In genomic region chrX:46953137-46953527, GRCh38 we compare ENCODE assay signal across 1 cellular context.
TF ChIP-seq lines count a peak whose summit lies in the region.

No MANE protein-coding gene starts in this region.

TF ChIP-seq in H1, 55 proteins besides CTCF, POLR2A, EP300 and RAD21 (continued from another document):
- no peak for TF ChIP-seq JUN (IDR thresholded peaks at IDR 0.05; ENCODE audit: low read depth, low read length)
